23 cellular contexts compared by ENCODE assay signal in the genomic region with DNA sequence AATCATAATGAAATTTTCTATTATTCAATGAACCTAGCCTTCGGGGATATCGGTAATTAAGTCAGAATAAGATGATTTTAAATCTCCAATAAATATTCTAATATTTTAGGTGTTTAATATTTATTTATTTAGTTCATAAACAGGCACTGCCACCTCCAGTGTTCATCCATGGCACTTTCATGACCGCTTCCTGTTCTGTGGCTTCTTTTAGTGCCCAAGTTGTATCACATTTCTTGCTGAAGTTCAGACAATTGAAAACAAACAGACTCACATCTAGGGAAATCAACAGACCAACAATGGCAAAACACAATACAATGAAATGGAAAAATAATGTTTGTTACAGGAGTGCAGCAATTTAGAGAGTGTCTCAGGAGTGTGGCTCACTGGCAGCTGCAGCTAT.
"Had no signal": no experiment of that assay in that cellular context is flagged by ENCODE, and none has a peak within 500 bp of the region (broad histone marks: within the 10 kb centered on the region; RNA-seq: fewer than 3 reads in every experiment).

No MANE protein-coding gene starts in this region.

- DNase-seq: activated CD4-positive, alpha-beta T cell treated with anti-CD3 and anti-CD28 coated beads, Interleukin-2, amount 50 U/mL, for 48 hours; activated effector memory CD4-positive, alpha-beta T cell treated with anti-CD3 and anti-CD28 coated beads, Interleukin-2, amount 50 U/mL, for 16 hours; activated T-cell treated with anti-CD3 and anti-CD28 coated beads, Interleukin-2, amount 50 U/mL, for 72 hours; adrenal gland; brain microvascular endothelial cell; caudate nucleus; dermis blood vessel endothelial cell; effector CD8-positive, alpha-beta T cell; hippocampal formation; left ventricle myocardium inferior; midbrain; pancreas; right cardiac atrium; stimulated activated CD4-positive, alpha-beta T cell treated with anti-CD3 and anti-CD28 coated beads, Interleukin-4, amount 100 ng/mL, for 4 hours; substantia nigra; T-cell; T-helper 9 cell; thyroid gland had no signal

- ATAC-seq: activated T-cell treated with anti-CD3 and anti-CD28 coated beads, Interleukin-2, amount 50 U/mL, for 72 hours; right cardiac atrium; T-cell; WTC11 had no signal

- H3K4me3 Mint-ChIP-seq: activated naive CD4-positive, alpha-beta T cell treated with anti-CD3 and anti-CD28 coated beads, Interleukin-2, amount 50 U/mL, for 24 hours; activated T-cell treated with anti-CD3 and anti-CD28 coated beads, Interleukin-2, amount 50 U/mL, for 72 hours; nephron; stimulated activated naive CD8-positive, alpha-beta T cell treated with anti-CD3 and anti-CD28 coated beads, Interleukin-15, Interleukin-2, amounts not matched to agents 100 ng/mL and 50 ng/mL, for 24 hours; T-cell; WTC11 had no signal

- H3K27ac Mint-ChIP-seq: activated T-cell treated with anti-CD3 and anti-CD28 coated beads, Interleukin-2, amount 50 U/mL, for 72 hours; nephron; stimulated activated naive CD8-positive, alpha-beta T cell treated with anti-CD3 and anti-CD28 coated beads, Interleukin-15, Interleukin-2, amounts not matched to agents 100 ng/mL and 50 ng/mL, for 24 hours; WTC11 had no signal

- FAIRE-seq: frontal cortex, pancreas had no signal

- H3K9me3 Mint-ChIP-seq: activated naive CD4-positive, alpha-beta T cell treated with anti-CD3 and anti-CD28 coated beads, Interleukin-2, amount 50 U/mL, for 24 hours; activated T-cell treated with anti-CD3 and anti-CD28 coated beads, Interleukin-2, amount 50 U/mL, for 72 hours; stimulated activated naive CD8-positive, alpha-beta T cell treated with anti-CD3 and anti-CD28 coated beads, Interleukin-15, Interleukin-2, amounts not matched to agents 100 ng/mL and 50 ng/mL, for 24 hours; T-cell had no signal

- H3K27me3 Mint-ChIP-seq: activated naive CD4-positive, alpha-beta T cell treated with anti-CD3 and anti-CD28 coated beads, Interleukin-2, amount 50 U/mL, for 24 hours; stimulated activated naive CD8-positive, alpha-beta T cell treated with anti-CD3 and anti-CD28 coated beads, Interleukin-15, Interleukin-2, amounts not matched to agents 100 ng/mL and 50 ng/mL, for 24 hours; T-cell had no signal
